Comparison of ENCODE assay signal across 10 cellular contexts in genomic region chr16:15653227-15653626, GRCh38. TPM values are rescaled to one million over a fixed set of nuclear protein-coding genes. Genes with fewer than 3 reads are reported as not detected.
DNase-seq lines count a peak whose midpoint lies in the region; ATAC-seq and FAIRE-seq lines count a peak whose summit lies in the region.
"Had no signal": no experiment of that assay in that cellular context is flagged by ENCODE, and none has a peak within 500 bp of the region (broad histone marks: within the 10 kb centered on the region; RNA-seq: fewer than 3 reads in every experiment).

No MANE protein-coding gene starts in this region.

- H3K9me3 ChIP-seq in SJCRH30 (replicated peaks): no peaks in the 10 kb centered on the region

- 0 out of 2 replicates have a peak, but pooled peaks cover 2% of the 10 kb centered on the region for H3K36me3 ChIP-seq in SJCRH30

- no peaks in the 10 kb centered on the region for H3K27me3 ChIP-seq in SJCRH30

- H3K4me1 ChIP-seq in SJCRH30: peaks cover 9% of the 10 kb centered on the region; the same call in 1 of the 2 replicates

- no peak for FAIRE-seq in HTR-8/SVneo (lab: Jason Lieb, UNC)

- ATAC-seq in HG03565 (IDR thresholded peaks at IDR 0.05; ENCODE audit: unreplicated experiment): no peak

- no peak overlapping the region for H3K4me3 ChIP-seq in SJCRH30

- peak; percentile 20 for DNase-seq in NCI-H345 (lab: John Stamatoyannopoulos, UW)
- no peak for DNase-seq in NCI-H345 treated with DMSO at 0.1 percent for 48 hours (lab: John Stamatoyannopoulos, UW; ENCODE audit: unreplicated experiment)
- DNase-seq in SJCRH30: peak; percentile 13 to 17
- DNase-seq in fibroblast of peridontal ligament (ENCODE audit: extremely low read depth): peak; percentile 96
- peak; percentile 15 for DNase-seq in stimulated activated CD8-positive, alpha-beta memory T cell treated with anti-CD3 and anti-CD28 coated beads, Interleukin-4, amount 100 ng/mL, for 48 hours
- no peak for DNase-seq in HTR-8/SVneo (ENCODE audit: insufficient read length, low spot score)
- DNase-seq in stimulated activated CD4-positive, alpha-beta T cell treated with anti-CD3 and anti-CD28 coated beads, Interleukin-15, amount 100 ng/mL, for 24 hours: no peak
- DNase-seq: central memory CD4-positive, alpha-beta T cell; GOT3 had no signal

- no peak overlapping the region for H3K27ac ChIP-seq in SJCRH30

RNA-seq across cellular contexts. Expression of gene NDE1, which starts 3.2 kb away (rescaled TPM):
- total RNA-seq in SJCRH30 (2014; rRNA removed; shearing (Covaris generic)): 92.8 and 95.6 TPM in 2 replicates

RNA-seq across cellular contexts. Expression of gene MARF1, which starts 10.3 kb away (rescaled TPM):
- total RNA-seq in SJCRH30 (2014; rRNA removed; shearing (Covaris generic)): 21.5 and 25.2 TPM in 2 replicates

Comparison
In these comparisons a context has a peak if more than half of its experiments do, and no peak if none do; other contexts are left out.
1. DNase-seq: peak in NCI-H345 (single experiment), SJCRH30 (2 of 2), fibroblast of peridontal ligament (single experiment) and stimulated activated CD8-positive, alpha-beta memory T cell treated with anti-CD3 and anti-CD28 coated beads, Interleukin-4, amount 100 ng/mL, for 48 hours (single experiment); none in NCI-H345 treated with DMSO at 0.1 percent for 48 hours (single experiment), HTR-8/SVneo (single experiment) and stimulated activated CD4-positive, alpha-beta T cell treated with anti-CD3 and anti-CD28 coated beads, Interleukin-15, amount 100 ng/mL, for 24 hours (single experiment).